Comparison of ENCODE assay signal across 21 cellular contexts in the genomic region with DNA sequence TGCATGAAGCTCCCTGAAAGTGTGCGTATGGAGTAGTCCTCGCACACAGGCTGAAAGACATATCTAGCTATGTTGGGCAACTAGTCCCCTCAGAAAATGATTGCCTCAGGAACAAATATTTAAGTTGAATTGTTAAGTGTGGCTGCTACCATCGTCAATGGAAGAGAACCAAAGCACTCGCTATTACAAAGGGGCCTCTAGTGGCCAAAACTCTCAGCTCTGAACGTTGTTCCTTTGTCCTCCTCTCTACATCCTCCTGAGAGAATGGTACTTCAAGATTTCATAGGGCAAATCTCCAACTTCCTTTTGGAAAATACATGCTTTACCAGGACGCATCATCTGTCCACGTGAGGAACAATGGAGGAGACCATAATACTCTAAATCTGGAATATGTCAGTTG.
DNase-seq lines count a peak whose midpoint lies in the region; ATAC-seq and TF ChIP-seq lines count a peak whose summit lies in the region.
"Had no signal": no experiment of that assay in that cellular context is flagged by ENCODE, and none has a peak within 500 bp of the region (broad histone marks: within the 10 kb centered on the region; RNA-seq: fewer than 3 reads in every experiment).

No MANE protein-coding gene starts in this region.

- TF ChIP-seq CTCF in endothelial cell (IDR thresholded peaks at IDR 0.05; ENCODE audit: unreplicated experiment) (peak; percentile 14), PC-3 (conservative IDR thresholded peaks at IDR 0.05; ENCODE audit: low read depth, low read length) (no peak), brain microvascular endothelial cell (IDR thresholded peaks at IDR 0.05; ENCODE audit: low read depth, low read length, missing control alignments) (no peak)

- intact Hi-C loops in PC-3 (cut with micrococcal nuclease), result no loop called here

- H4K20me1 ChIP-seq in PC-3 (ENCODE audit: low read length), result no peaks in the 10 kb centered on the region

- H3K27me3 ChIP-seq in PC-3 (ENCODE audit: low read length), result no peaks in the 10 kb centered on the region
- H3K27me3 ChIP-seq in brain microvascular endothelial cell (replicated peaks), result no peaks in the 10 kb centered on the region
- H3K27me3 ChIP-seq: Peyer's patch had no signal

- H3K4me3 Mint-ChIP-seq in endothelial cell (ENCODE audit: unreplicated experiment), result no peak overlapping the region
- H3K4me3 Mint-ChIP-seq: CD4-positive, CD25-positive, alpha-beta regulatory T cell had no signal

- H3K27ac ChIP-seq in PC-3 (ENCODE audit: low read length), result no peak overlapping the region
- no peak overlapping the region for H3K27ac ChIP-seq in brain microvascular endothelial cell
- H3K27ac ChIP-seq: HL-60, Peyer's patch, SK-N-MC had no signal

- no peaks in the 10 kb centered on the region for H3K79me2 ChIP-seq in PC-3 (ENCODE audit: low read length)

- H3K36me3 ChIP-seq in PC-3 (ENCODE audit: low read depth, low read length), result no peaks in the 10 kb centered on the region
- no peaks in the 10 kb centered on the region for H3K36me3 ChIP-seq in brain microvascular endothelial cell (replicated peaks)
- H3K36me3 ChIP-seq: Peyer's patch had no signal

- H3K9me3 ChIP-seq in PC-3 (ENCODE audit: low read length), result no peaks in the 10 kb centered on the region
- H3K9me3 ChIP-seq: Peyer's patch had no signal

- BruUV-seq in PC-3 (replicated peaks; lab: Mats Ljungman, UMichigan), result no TSS peak

- in situ Hi-C loops in SK-MEL-5 (cut with HindIII; ENCODE audit: low pct_unique_long_range_greater_than_20kb, low sequenced_read_pairs), result no loop called here
- in situ Hi-C loops in brain microvascular endothelial cell (cut with HindIII; ENCODE audit: low pct_ligation_motif_present, low sequenced_read_pairs), result no loop called here

- no peak overlapping the region for H3K27ac Mint-ChIP-seq in endothelial cell (ENCODE audit: unreplicated experiment)
- H3K27ac Mint-ChIP-seq: CD4-positive, CD25-positive, alpha-beta regulatory T cell had no signal

- H3K4me2 ChIP-seq in PC-3 (ENCODE audit: low read length), result no peak overlapping the region

- H3K4me1 Mint-ChIP-seq in endothelial cell (ENCODE audit: unreplicated experiment), result no peaks in the 10 kb centered on the region
- H3K4me1 Mint-ChIP-seq: CD4-positive, CD25-positive, alpha-beta regulatory T cell had no signal

- no peak overlapping the region for H3K4me3 ChIP-seq in PC-3 (ENCODE audit: low read length)
- H3K4me3 ChIP-seq in brain microvascular endothelial cell (ENCODE audit: low read depth, low read length), result no peak overlapping the region
- H3K4me3 ChIP-seq: GM12878, Peyer's patch, SK-N-MC had no signal

- no peaks in the 10 kb centered on the region for H3K9me3 Mint-ChIP-seq in endothelial cell (ENCODE audit: unreplicated experiment)

- H3F3A ChIP-seq in PC-3 (ENCODE audit: low read length, unreplicated experiment), result no peaks in the 10 kb centered on the region

- no peaks in the 10 kb centered on the region for H3K4me1 ChIP-seq in PC-3 (ENCODE audit: insufficient read depth, low read length)
- H3K4me1 ChIP-seq: Peyer's patch had no signal

- H3K27me3 Mint-ChIP-seq in endothelial cell (ENCODE audit: unreplicated experiment), result no peaks in the 10 kb centered on the region
- H3K27me3 Mint-ChIP-seq: CD4-positive, CD25-positive, alpha-beta regulatory T cell had no signal

- H3K9me2 ChIP-seq in PC-3 (replicated peaks; ENCODE audit: low read length), result no peaks in the 10 kb centered on the region

- no peak overlapping the region for H2AFZ ChIP-seq in PC-3 (ENCODE audit: low read length)

- ATAC-seq in PC-3, result no peak
- no peak for ATAC-seq in GM18519 (IDR thresholded peaks at IDR 0.05; ENCODE audit: low FRiP score, unreplicated experiment)
- ATAC-seq: GM12878 had no signal

- CTCF ChIA-PET in PC-3 (lab: Charles Lee), result no interaction called here

- no peak overlapping the region for H3K9ac ChIP-seq in PC-3 (ENCODE audit: low read length)

- POLR2A ChIA-PET in PC-3 (lab: Charles Lee; ENCODE audit: unreplicated experiment), result no interaction called here

- peak; percentile 7 for DNase-seq in DMS53 (lab: John Stamatoyannopoulos, UW)
- DNase-seq in DMS53 treated with DMSO at 0.1 percent for 48 hours (lab: John Stamatoyannopoulos, UW; ENCODE audit: unreplicated experiment), result no peak
- DNase-seq in SK-MEL-5 (ENCODE audit: low read depth, low spot score), result peak; percentile 45
- DNase-seq in endothelial cell (ENCODE audit: low spot score), result no peak
- no peak for DNase-seq in activated CD4-positive, CD25-positive, alpha-beta regulatory T cell (lab: John Stamatoyannopoulos, UW)
- no peak for DNase-seq in PC-3
- DNase-seq in brain microvascular endothelial cell, result no peak
- DNase-seq: 8988T; CD4-positive, CD25-positive, alpha-beta regulatory T cell; COR-L47; DMS 273 treated with DMSO at 0.1 percent for 48 hours; IMR-90; NCI-H1417 treated with DMSO at 0.1 percent for 48 hours; NCI-H1930; NCI-H345; NCI-H526; Peyer's patch had no signal

- H3K36me3 Mint-ChIP-seq in endothelial cell (ENCODE audit: low read depth, unreplicated experiment), result no peaks in the 10 kb centered on the region
- H3K36me3 Mint-ChIP-seq: CD4-positive, CD25-positive, alpha-beta regulatory T cell had no signal

Comparison
In these comparisons a context has a peak if more than half of its experiments do, and no peak if none do; other contexts are left out.
1. DNase-seq: peak in DMS53 (single experiment) and SK-MEL-5 (single experiment); none in DMS53 treated with DMSO at 0.1 percent for 48 hours (single experiment), endothelial cell (single experiment), activated CD4-positive, CD25-positive, alpha-beta regulatory T cell (0 of 4), PC-3 (single experiment) and brain microvascular endothelial cell (single experiment).